Comparison of ENCODE assay signal across 13 cellular contexts in the genomic region with DNA sequence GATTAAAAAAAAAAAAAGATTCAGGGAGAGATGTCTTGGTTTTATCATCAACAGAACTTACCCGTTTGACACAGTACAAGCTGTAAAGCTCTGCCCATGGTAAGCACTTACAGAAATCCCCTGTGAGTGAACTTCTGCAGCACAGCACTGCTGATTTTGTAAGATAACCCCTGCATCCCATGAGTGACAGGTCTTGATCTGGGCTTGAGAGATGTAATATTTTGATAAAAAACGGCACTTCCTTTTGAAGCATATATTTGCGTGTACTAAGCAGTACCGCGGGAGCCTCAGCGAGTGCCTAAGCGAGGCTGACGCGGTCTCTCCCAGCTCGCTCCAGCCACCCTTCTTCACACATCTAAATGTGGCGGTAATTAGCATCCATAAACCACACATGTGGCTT. TPM values are rescaled to one million over a fixed set of nuclear protein-coding genes. Genes with fewer than 3 reads are reported as not detected.
DNase-seq lines count a peak whose midpoint lies in the region; ATAC-seq and TF ChIP-seq lines count a peak whose summit lies in the region.
"Had no signal": no experiment of that assay in that cellular context is flagged by ENCODE, and none has a peak within 500 bp of the region (broad histone marks: within the 10 kb centered on the region; RNA-seq: fewer than 3 reads in every experiment).

No MANE protein-coding gene starts in this region.

- no peaks in the 10 kb centered on the region for H3K9me3 ChIP-seq in MM.1S (replicated peaks; ENCODE audit: insufficient read depth, low read length)
- H3K9me3 ChIP-seq: colonic mucosa, heart left ventricle, MG63, sigmoid colon had no signal

- no peak for TF ChIP-seq CTCF in lower leg skin (IDR thresholded peaks at IDR 0.05)
- no peak for TF ChIP-seq CTCF in MM.1S (IDR thresholded peaks at IDR 0.05; ENCODE audit: low read length)

- peaks cover 14% of the 10 kb centered on the region for H3K4me1 ChIP-seq in MM.1S (ENCODE audit: low read length)
- H3K4me1 ChIP-seq: colonic mucosa, sigmoid colon had no signal

- peak; percentile 96 for ATAC-seq in activated naive CD8-positive, alpha-beta T cell treated with anti-CD3 and anti-CD28 coated beads, Interleukin-2, amount 50 U/mL, for 24 hours

- peak overlapping the region; percentile 17 for H3K4me3 ChIP-seq in Jurkat, Clone E6-1 (ENCODE audit: low read length)
- H3K4me3 ChIP-seq in lower leg skin (ENCODE audit: low read depth, poor library complexity, severe bottlenecking) (no peak overlapping the region), MM.1S (ENCODE audit: low read length) (no peak overlapping the region)
- H3K4me3 ChIP-seq: colonic mucosa, heart left ventricle, MG63, sigmoid colon had no signal

- H3K27ac Mint-ChIP-seq in activated CD4-positive, alpha-beta memory T cell treated with anti-CD3 and anti-CD28 coated beads, Interleukin-2, amount 10 ng/mL, durations not matched to agents 7 days and 5 days = peak overlapping the region; percentile 67
- H3K27ac Mint-ChIP-seq in activated naive CD8-positive, alpha-beta T cell treated with anti-CD3 and anti-CD28 coated beads, Interleukin-2, amount 50 U/mL, for 24 hours = peak overlapping the region; percentile 79

- no peaks in the 10 kb centered on the region for H3K27me3 Mint-ChIP-seq in activated CD4-positive, alpha-beta memory T cell treated with anti-CD3 and anti-CD28 coated beads, Interleukin-2, amount 10 ng/mL, durations not matched to agents 7 days and 5 days
- H3K27me3 Mint-ChIP-seq in activated naive CD8-positive, alpha-beta T cell treated with anti-CD3 and anti-CD28 coated beads, Interleukin-2, amount 50 U/mL, for 24 hours = no peaks in the 10 kb centered on the region

- no peak for TF ChIP-seq POLR2A in lower leg skin (IDR thresholded peaks at IDR 0.05)

- H3K9me2 ChIP-seq in MM.1S (replicated peaks; ENCODE audit: insufficient read depth, low read length) = no peaks in the 10 kb centered on the region

- no peaks in the 10 kb centered on the region; the same call in 1 of the 2 replicates for H3K36me3 ChIP-seq in MM.1S (replicated peaks; ENCODE audit: insufficient read depth, low read length)
- H3K36me3 ChIP-seq: colonic mucosa, heart left ventricle, MG63, sigmoid colon had no signal

- peaks cover 39% of the 10 kb centered on the region for H3K36me3 Mint-ChIP-seq in activated CD4-positive, alpha-beta memory T cell treated with anti-CD3 and anti-CD28 coated beads, Interleukin-2, amount 10 ng/mL, durations not matched to agents 7 days and 5 days (ENCODE audit: low read depth)
- peaks cover 72% of the 10 kb centered on the region for H3K36me3 Mint-ChIP-seq in activated naive CD8-positive, alpha-beta T cell treated with anti-CD3 and anti-CD28 coated beads, Interleukin-2, amount 50 U/mL, for 24 hours (ENCODE audit: low read depth)

- 72 to 77% methylated on average over 11 of the region's 11 CpGs for WGBS in lower leg skin, 2 donors

- H3K27me3 ChIP-seq in MM.1S (replicated peaks; ENCODE audit: insufficient read depth, low read length) = no peaks in the 10 kb centered on the region
- H3K27me3 ChIP-seq: colonic mucosa had no signal

- peaks cover 69% of the 10 kb centered on the region for H3K4me1 Mint-ChIP-seq in activated CD4-positive, alpha-beta memory T cell treated with anti-CD3 and anti-CD28 coated beads, Interleukin-2, amount 10 ng/mL, durations not matched to agents 7 days and 5 days
- H3K4me1 Mint-ChIP-seq in activated naive CD8-positive, alpha-beta T cell treated with anti-CD3 and anti-CD28 coated beads, Interleukin-2, amount 50 U/mL, for 24 hours = peaks cover 77% of the 10 kb centered on the region

- intact Hi-C loops in lower leg skin (cut with DNase I; ENCODE audit: low total_unique reads) = no loop called here

- H3K79me2 ChIP-seq in MM.1S (ENCODE audit: low read length) = peaks cover 97% of the 10 kb centered on the region

- H3K4me2 ChIP-seq in MM.1S (ENCODE audit: low read depth, low read length) = no peak overlapping the region

- POLR2A ChIA-PET in activated CD4-positive, alpha-beta memory T cell treated with anti-CD3 and anti-CD28 coated beads, Interleukin-2, amount 10 ng/mL, durations not matched to agents 7 days and 5 days (lab: Charles Lee) = interaction anchor here (0.6 to 4.4 kb wide), 10 partner anchors 10 to 191 kb away, joined by 3 to 32 read pairs (median 8); a partner anchor contains a TSS

- CTCF ChIA-PET in activated CD4-positive, alpha-beta memory T cell treated with anti-CD3 and anti-CD28 coated beads, Interleukin-2, amount 10 ng/mL, durations not matched to agents 7 days and 5 days (lab: Charles Lee) = interaction anchor here (0.7 to 3.1 kb wide), 4 partner anchors 11 to 274 kb away, joined by 3 to 16 read pairs (median 6); no protein-coding TSS in a partner anchor

- peak overlapping the region; percentile 59 for H3K4me3 Mint-ChIP-seq in activated CD4-positive, alpha-beta memory T cell treated with anti-CD3 and anti-CD28 coated beads, Interleukin-2, amount 10 ng/mL, durations not matched to agents 7 days and 5 days
- H3K4me3 Mint-ChIP-seq in activated naive CD8-positive, alpha-beta T cell treated with anti-CD3 and anti-CD28 coated beads, Interleukin-2, amount 50 U/mL, for 24 hours = peak overlapping the region; percentile 58

- no peaks in the 10 kb centered on the region for H3K9me3 Mint-ChIP-seq in activated CD4-positive, alpha-beta memory T cell treated with anti-CD3 and anti-CD28 coated beads, Interleukin-2, amount 10 ng/mL, durations not matched to agents 7 days and 5 days
- H3K9me3 Mint-ChIP-seq in activated naive CD8-positive, alpha-beta T cell treated with anti-CD3 and anti-CD28 coated beads, Interleukin-2, amount 50 U/mL, for 24 hours = no peaks in the 10 kb centered on the region

- H3F3A ChIP-seq in MM.1S (ENCODE audit: insufficient read depth, low read length) = peaks cover 6% of the 10 kb centered on the region

- H2AFZ ChIP-seq in MM.1S (ENCODE audit: low read length) = no peak overlapping the region

- H3K27ac ChIP-seq in MM.1S (ENCODE audit: low read length) = no peak overlapping the region
- H3K27ac ChIP-seq: colonic mucosa, sigmoid colon had no signal

- DNase-seq in Jurkat, Clone E6-1 (ENCODE audit: low read depth, low spot score) = peak; percentile 99
- DNase-seq in activated CD4-positive, alpha-beta memory T cell treated with anti-CD3 and anti-CD28 coated beads, Interleukin-2, amount 10 ng/mL, durations not matched to agents 7 days and 5 days = peak; percentile 62
- peak; percentile 61 for DNase-seq in activated naive CD8-positive, alpha-beta T cell treated with anti-CD3 and anti-CD28 coated beads, Interleukin-2, amount 50 U/mL, for 24 hours
- peak in 2 of 3 experiments; percentile 9 to 25 for DNase-seq in stimulated activated CD4-positive, alpha-beta T cell treated with anti-CD3 and anti-CD28 coated beads, TNF-alpha, amount 100 ng/mL, for 4 hours (ENCODE audit: low read depth in 3 of 3)
- DNase-seq in NCI-H526 treated with DMSO at 0.1 percent for 48 hours (lab: John Stamatoyannopoulos, UW) = no peak
- DNase-seq in lower leg skin (ENCODE audit: low spot score in 2 of 2) = no peak
- no peak for DNase-seq in DMS53 treated with DMSO at 0.1 percent for 48 hours (lab: John Stamatoyannopoulos, UW; ENCODE audit: unreplicated experiment)
- no peak for DNase-seq in MM.1S
- DNase-seq: colonic mucosa, heart left ventricle, MG63, sigmoid colon had no signal

- no peaks in the 10 kb centered on the region for H4K20me1 ChIP-seq in MM.1S (ENCODE audit: insufficient read depth, low read length)

- no peak overlapping the region for H3K9ac ChIP-seq in MM.1S (ENCODE audit: low read length)

RNA-seq across cellular contexts. Expression of a gene that starts 50.5 kb away (rescaled TPM):
- polyA plus RNA-seq in Jurkat, Clone E6-1 (2012; ENCODE audit: insufficient read depth, insufficient read length) = 1.2 TPM
- 10 to 100 TPM; 37.9 to 38.2 TPM for total RNA-seq in activated CD4-positive, alpha-beta memory T cell treated with anti-CD3 and anti-CD28 coated beads, Interleukin-2, amount 10 ng/mL, durations not matched to agents 7 days and 5 days
- total RNA-seq in lower leg skin = 1 to 10 TPM in 1 of 4 donors, under 1 TPM in 3; 0.89 to 1.8 (median 0.97) TPM

RNA-seq across cellular contexts. Expression of a gene that starts 54.4 kb away (rescaled TPM):
- polyA plus RNA-seq in Jurkat, Clone E6-1 (2012; ENCODE audit: insufficient read depth, insufficient read length) = not detected
- not detected for total RNA-seq in activated CD4-positive, alpha-beta memory T cell treated with anti-CD3 and anti-CD28 coated beads, Interleukin-2, amount 10 ng/mL, durations not matched to agents 7 days and 5 days
- total RNA-seq in lower leg skin = not detected
- total RNA-seq: colonic mucosa, heart left ventricle, mononuclear cell, sigmoid colon had no signal
- polyA plus RNA-seq: heart left ventricle had no signal

Comparison
In these comparisons a context has a peak if more than half of its experiments do, and no peak if none do; other contexts are left out.
1. DNase-seq: peak in Jurkat, Clone E6-1 (single experiment), activated CD4-positive, alpha-beta memory T cell treated with anti-CD3 and anti-CD28 coated beads, Interleukin-2, amount 10 ng/mL, durations not matched to agents 7 days and 5 days (single experiment), activated naive CD8-positive, alpha-beta T cell treated with anti-CD3 and anti-CD28 coated beads, Interleukin-2, amount 50 U/mL, for 24 hours (single experiment) and stimulated activated CD4-positive, alpha-beta T cell treated with anti-CD3 and anti-CD28 coated beads, TNF-alpha, amount 100 ng/mL, for 4 hours (2 of 3); none in NCI-H526 treated with DMSO at 0.1 percent for 48 hours (single experiment), lower leg skin (0 of 2), DMS53 treated with DMSO at 0.1 percent for 48 hours (single experiment) and MM.1S (single experiment).
2. RNA of a gene that starts 50.5 kb away (total RNA-seq): 37.9 to 38.2 TPM in activated CD4-positive, alpha-beta memory T cell treated with anti-CD3 and anti-CD28 coated beads, Interleukin-2, amount 10 ng/mL, durations not matched to agents 7 days and 5 days; 0.89 to 1.8 TPM in lower leg skin; every median in the first group is over 10 times any median in the second.